1 cellular context compared by ENCODE assay signal in the genomic region with DNA sequence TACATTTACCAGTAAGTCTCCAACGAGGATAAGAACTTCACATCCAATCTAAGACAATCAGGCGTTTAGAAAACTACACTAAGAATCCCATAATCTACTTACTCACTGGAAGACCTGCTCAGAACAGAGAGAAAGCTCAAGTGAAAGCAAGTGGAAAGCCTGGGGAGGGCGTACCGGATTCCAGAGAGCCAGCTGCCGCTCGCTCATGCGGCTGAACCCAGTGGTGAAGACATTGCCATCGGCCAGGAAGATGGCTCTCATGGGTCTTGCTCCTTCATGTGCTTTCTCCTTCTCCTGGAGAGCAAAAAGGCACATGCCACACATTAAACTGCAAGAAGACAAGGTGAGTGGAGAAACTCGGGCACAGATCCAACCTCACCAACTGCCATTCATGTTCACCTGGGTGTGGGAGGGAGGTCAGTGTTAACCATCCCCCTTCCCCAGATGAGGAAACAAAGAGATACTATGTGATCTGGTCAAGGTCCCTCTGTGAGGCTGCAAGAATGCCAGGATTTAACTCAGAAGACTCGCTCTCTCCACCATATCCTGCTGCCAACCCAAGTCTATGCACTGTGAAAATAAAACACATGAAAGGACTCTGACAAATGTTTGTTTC.
TF ChIP-seq lines count a peak whose summit lies in the region.

No MANE protein-coding gene starts in this region.

TF ChIP-seq in GM12878, 131 proteins besides CTCF, POLR2A, EP300 and RAD21:
- TF ChIP-seq BHLHE40 (IDR thresholded peaks at IDR 0.05; ENCODE audit: borderline replicate concordance in 1 of 2, low read depth in 2 of 2, low read length in 1 of 2) = no peak
- TF ChIP-seq PML (IDR thresholded peaks at IDR 0.05; ENCODE audit: low read length) = no peak
- TF ChIP-seq, protein P1, sequence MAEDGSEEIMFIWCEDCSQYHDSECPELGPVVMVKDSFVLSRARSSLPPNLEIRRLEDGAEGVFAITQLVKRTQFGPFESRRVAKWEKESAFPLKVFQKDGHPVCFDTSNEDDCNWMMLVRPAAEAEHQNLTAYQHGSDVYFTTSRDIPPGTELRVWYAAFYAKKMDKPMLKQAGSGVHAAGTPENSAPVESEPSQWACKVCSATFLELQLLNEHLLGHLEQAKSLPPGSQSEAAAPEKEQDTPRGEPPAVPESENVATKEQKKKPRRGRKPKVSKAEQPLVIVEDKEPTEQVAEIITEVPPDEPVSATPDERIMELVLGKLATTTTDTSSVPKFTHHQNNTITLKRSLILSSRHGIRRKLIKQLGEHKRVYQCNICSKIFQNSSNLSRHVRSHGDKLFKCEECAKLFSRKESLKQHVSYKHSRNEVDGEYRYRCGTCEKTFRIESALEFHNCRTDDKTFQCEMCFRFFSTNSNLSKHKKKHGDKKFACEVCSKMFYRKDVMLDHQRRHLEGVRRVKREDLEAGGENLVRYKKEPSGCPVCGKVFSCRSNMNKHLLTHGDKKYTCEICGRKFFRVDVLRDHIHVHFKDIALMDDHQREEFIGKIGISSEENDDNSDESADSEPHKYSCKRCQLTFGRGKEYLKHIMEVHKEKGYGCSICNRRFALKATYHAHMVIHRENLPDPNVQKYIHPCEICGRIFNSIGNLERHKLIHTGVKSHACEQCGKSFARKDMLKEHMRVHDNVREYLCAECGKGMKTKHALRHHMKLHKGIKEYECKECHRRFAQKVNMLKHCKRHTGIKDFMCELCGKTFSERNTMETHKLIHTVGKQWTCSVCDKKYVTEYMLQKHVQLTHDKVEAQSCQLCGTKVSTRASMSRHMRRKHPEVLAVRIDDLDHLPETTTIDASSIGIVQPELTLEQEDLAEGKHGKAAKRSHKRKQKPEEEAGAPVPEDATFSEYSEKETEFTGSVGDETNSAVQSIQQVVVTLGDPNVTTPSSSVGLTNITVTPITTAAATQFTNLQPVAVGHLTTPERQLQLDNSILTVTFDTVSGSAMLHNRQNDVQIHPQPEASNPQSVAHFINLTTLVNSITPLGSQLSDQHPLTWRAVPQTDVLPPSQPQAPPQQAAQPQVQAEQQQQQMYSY (CRISPR knock-in tag; IDR thresholded peaks at IDR 0.05) = no peak
- no peak for TF ChIP-seq CEBPB (IDR thresholded peaks at IDR 0.05; ENCODE audit: borderline replicate concordance in 1 of 2, low read depth in 2 of 2, low read length in 2 of 2)
- no peak for TF ChIP-seq ZNF24 (IDR thresholded peaks at IDR 0.05)
- no peak for TF ChIP-seq BMI1 (IDR thresholded peaks at IDR 0.05; ENCODE audit: borderline replicate concordance)
- no peak for TF ChIP-seq IRF3 (IDR thresholded peaks at IDR 0.05)
- TF ChIP-seq SMAD1 (IDR thresholded peaks at IDR 0.05; ENCODE audit: low read depth, partially characterized antibody) = no peak
- no peak for TF ChIP-seq MXI1 (IDR thresholded peaks at IDR 0.05; ENCODE audit: low read depth, low read length)
- no peak for TF ChIP-seq ZNF274 (IDR thresholded peaks at IDR 0.05; ENCODE audit: insufficient read depth, insufficient read length)
- no peak for TF ChIP-seq TAF1 (IDR thresholded peaks at IDR 0.05; ENCODE audit: borderline replicate concordance, low read depth, low read length)
- no peak for TF ChIP-seq FOS (IDR thresholded peaks at IDR 0.05; ENCODE audit: borderline replicate concordance, extremely low read depth, insufficient read length)
- TF ChIP-seq PKNOX1 (IDR thresholded peaks at IDR 0.05) = no peak
- no peak for TF ChIP-seq RELA (IDR thresholded peaks at IDR 0.05; ENCODE audit: borderline replicate concordance, partially characterized antibody)
- TF ChIP-seq CREM (IDR thresholded peaks at IDR 0.05; ENCODE audit: low read depth) = no peak
- TF ChIP-seq ZBTB33 (IDR thresholded peaks at IDR 0.05) = no peak
- TF ChIP-seq NFIC (IDR thresholded peaks at IDR 0.05; ENCODE audit: low read depth, low read length) = no peak
